Comparison of ENCODE assay signal across 20 cellular contexts in the genomic region with DNA sequence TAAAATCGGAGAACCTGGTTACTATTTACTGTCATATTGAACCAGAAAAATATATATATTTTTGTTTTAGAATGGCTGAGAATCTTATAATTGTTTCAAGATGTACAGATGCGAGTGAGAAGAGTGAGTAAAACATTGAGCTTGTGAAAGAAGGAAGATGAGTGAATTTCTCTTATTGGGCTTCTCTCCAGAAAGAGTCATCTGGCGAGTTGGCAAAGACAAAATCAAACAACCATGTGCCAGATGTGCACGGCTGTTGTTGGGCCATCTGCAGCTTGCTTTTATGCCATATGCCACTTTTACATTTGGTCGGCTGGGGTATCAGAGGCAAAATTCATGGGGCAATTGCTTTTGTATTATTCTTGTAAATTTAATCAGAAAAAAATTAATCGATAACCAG.
DNase-seq lines count a peak whose midpoint lies in the region; ATAC-seq and TF ChIP-seq lines count a peak whose summit lies in the region.
"Had no signal": no experiment of that assay in that cellular context is flagged by ENCODE, and none has a peak within 500 bp of the region (broad histone marks: within the 10 kb centered on the region; RNA-seq: fewer than 3 reads in every experiment).

No MANE protein-coding gene starts in this region.

- dilution Hi-C loops in mammary epithelial cell (cut with HindIII; ENCODE audit: low sequenced_read_pairs): no loop called here

- BruUV-seq in mammary epithelial cell (replicated peaks; lab: Mats Ljungman, UMichigan): no TSS peak

- H3K27me3 ChIP-seq in mammary epithelial cell (ENCODE audit: insufficient read depth, low read length) (no peaks in the 10 kb centered on the region), thyroid gland (no peaks in the 10 kb centered on the region), transverse colon (no peaks in the 10 kb centered on the region)
- H3K27me3 ChIP-seq: heart right ventricle, SJCRH30 had no signal

- H3K79me2 ChIP-seq in mammary epithelial cell (ENCODE audit: insufficient read depth, low read length): no peaks in the 10 kb centered on the region

- no peak overlapping the region for H3K4me2 ChIP-seq in mammary epithelial cell (ENCODE audit: insufficient read depth, low read depth, low read length)

- in situ Hi-C loops in mammary epithelial cell (cut with MboI; ENCODE audit: low sequenced_read_pairs in 2 of 2): no loop called here
- in situ Hi-C loops in transverse colon (cut with MboI; ENCODE audit: low pct_ligation_motif_present in 1 of 4, low pct_unique_long_range_greater_than_20kb in 1 of 4, low sequenced_read_pairs in 3 of 4): no loop called here

- DNase-seq in GM04503 (ENCODE audit: low read depth) (peak; percentile 40), NCI-H2171 (lab: John Stamatoyannopoulos, UW) (peak; percentile 84), mammary epithelial cell (peak; percentile 28), myocyte (ENCODE audit: low read depth) (peak; percentile 70), thyroid gland (no peak), transverse colon (no peak)
- DNase-seq in stimulated activated CD4-positive, alpha-beta T cell treated with anti-CD3 and anti-CD28 coated beads, Interleukin-4, amount 100 ng/mL, for 1 hour: no peak
- DNase-seq: activated CD4-positive, alpha-beta T cell treated with anti-CD3 and anti-CD28 coated beads, Interleukin-2, amount 50 U/mL, for 4 hours; activated naive CD8-positive, alpha-beta T cell treated with anti-CD3 and anti-CD28 coated beads, Interleukin-2, amount 10 ng/mL, durations not matched to agents 7 days and 5 days; activated T-cell treated with anti-CD3 and anti-CD28 coated beads, Interleukin-2, amount 50 U/mL, for 24 hours; heart right ventricle; kidney; midbrain; NCI-H2107; right cardiac atrium; SJCRH30; stimulated activated CD4-positive, alpha-beta T cell treated with anti-CD3 and anti-CD28 coated beads, Interleukin-2, amount 100 ng/mL, for 48 hours; stimulated activated CD8-positive, alpha-beta memory T cell treated with anti-CD3 and anti-CD28 coated beads, Interleukin-4, amount 100 ng/mL, for 48 hours had no signal

- intact Hi-C loops in mammary epithelial cell (cut with micrococcal nuclease) (no loop called here), thyroid gland (cut with DNase I) (no loop called here), transverse colon (cut with DNase I; ENCODE audit: low total_unique reads) (no loop called here)

- H3K9me3 ChIP-seq in mammary epithelial cell (replicated peaks; ENCODE audit: insufficient read depth, low read length) (peaks cover 21% of the 10 kb centered on the region), thyroid gland (no peaks in the 10 kb centered on the region), transverse colon (no peaks in the 10 kb centered on the region)
- H3K9me3 ChIP-seq: SJCRH30 had no signal

- H3K4me1 ChIP-seq in mammary epithelial cell (ENCODE audit: insufficient read depth, low read length) (peaks cover 10% of the 10 kb centered on the region), thyroid gland (no peaks in the 10 kb centered on the region), transverse colon (no peaks in the 10 kb centered on the region)
- H3K4me1 ChIP-seq: heart right ventricle, SJCRH30 had no signal

- TF ChIP-seq EP300 in transverse colon (IDR thresholded peaks at IDR 0.05; ENCODE audit: low read depth): no peak

- no peak overlapping the region for H2AFZ ChIP-seq in mammary epithelial cell (ENCODE audit: low read depth, low read length)

- no peaks in the 10 kb centered on the region for H4K20me1 ChIP-seq in mammary epithelial cell (ENCODE audit: insufficient read depth, low read length)

- WGBS in mammary epithelial cell (ENCODE audit: low coverage, missing lambda C conversion rate): 43% methylated on average over 6 of the region's 6 CpGs
- WGBS in thyroid gland, 2 donors: 76% methylated on average over 6 of the region's 6 CpGs
- WGBS in transverse colon (ENCODE audit: low coverage in 1 of 2), 2 donors: 47 to 55% methylated on average over 6 of the region's 6 CpGs

- CTCF ChIA-PET in mammary epithelial cell (lab: Charles Lee; ENCODE audit: low non-redundant PET): no interaction called here

- no peak for TF ChIP-seq POLR2A in thyroid gland (IDR thresholded peaks at IDR 0.05)
- TF ChIP-seq POLR2A in transverse colon (IDR thresholded peaks at IDR 0.05): no peak

- H3K36me3 ChIP-seq in mammary epithelial cell (ENCODE audit: insufficient read depth, low read length) (no peaks in the 10 kb centered on the region), thyroid gland (no peaks in the 10 kb centered on the region), transverse colon (no peaks in the 10 kb centered on the region)
- H3K36me3 ChIP-seq: heart right ventricle, SJCRH30 had no signal

- H3K4me3 ChIP-seq in mammary epithelial cell (replicated peaks in 1 of 3; ENCODE audit: insufficient read depth in 1 of 3, low read depth in 2 of 3, low read length in 3 of 3): no peak overlapping the region
- no peak overlapping the region for H3K4me3 ChIP-seq in thyroid gland (replicated peaks in 1 of 3)
- no peak overlapping the region for H3K4me3 ChIP-seq in transverse colon
- H3K4me3 ChIP-seq: heart right ventricle, SJCRH30 had no signal

- H3K27ac ChIP-seq in mammary epithelial cell (ENCODE audit: insufficient read depth, low read depth, low read length) (no peak overlapping the region), thyroid gland (no peak overlapping the region), transverse colon (no peak overlapping the region)
- H3K27ac ChIP-seq: C4-2B, heart right ventricle, SJCRH30 had no signal

- H3K9ac ChIP-seq in mammary epithelial cell (ENCODE audit: insufficient read depth, low read length): no peak overlapping the region

- no peak for TF ChIP-seq CTCF in mammary epithelial cell (conservative IDR thresholded peaks at IDR 0.05 in 1 of 2, IDR thresholded peaks at IDR 0.05 in 1 of 2; ENCODE audit: extremely low read depth in 1 of 2, insufficient read depth in 1 of 2, low read depth in 1 of 2, low read length in 2 of 2)
- TF ChIP-seq CTCF in thyroid gland (IDR thresholded peaks at IDR 0.05): no peak
- TF ChIP-seq CTCF in transverse colon (IDR thresholded peaks at IDR 0.05): no peak

- ATAC-seq in HG02571 (IDR thresholded peaks at IDR 0.05; ENCODE audit: unreplicated experiment): no peak
- ATAC-seq: heart right ventricle, right cardiac atrium had no signal

Comparison
In these comparisons a context has a peak if more than half of its experiments do, and no peak if none do; other contexts are left out.
1. DNase-seq: peak in GM04503 (single experiment), NCI-H2171 (single experiment), mammary epithelial cell (single experiment) and myocyte (single experiment); none in thyroid gland (0 of 2), stimulated activated CD4-positive, alpha-beta T cell treated with anti-CD3 and anti-CD28 coated beads, Interleukin-4, amount 100 ng/mL, for 1 hour (single experiment) and transverse colon (single experiment).